Comparison of ENCODE assay signal across 20 cellular contexts in the genomic region with DNA sequence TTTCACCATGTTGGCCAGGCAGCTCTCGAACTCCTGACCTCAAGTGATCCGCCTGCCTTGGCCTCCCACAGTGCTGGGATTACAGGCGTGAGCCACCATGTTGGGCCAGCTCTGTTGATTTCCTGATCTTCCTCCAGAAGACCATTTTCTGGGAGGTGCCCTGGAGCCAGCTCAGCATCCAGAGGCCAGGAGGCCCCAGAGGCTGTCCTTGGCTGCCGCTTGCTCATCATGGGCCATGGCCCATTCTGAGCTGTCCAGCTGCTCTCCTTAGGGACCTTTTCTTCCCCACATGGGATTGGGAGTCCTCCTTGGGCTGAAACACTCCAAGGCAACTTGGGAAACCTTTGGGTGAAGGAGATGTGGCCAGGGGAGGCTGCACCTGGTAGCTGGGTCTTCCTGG. TPM values are rescaled to one million over a fixed set of nuclear protein-coding genes. Genes with fewer than 3 reads are reported as not detected.
DNase-seq lines count a peak whose midpoint lies in the region; ATAC-seq lines count a peak whose summit lies in the region.
"Had no signal": no experiment of that assay in that cellular context is flagged by ENCODE, and none has a peak within 500 bp of the region (broad histone marks: within the 10 kb centered on the region; RNA-seq: fewer than 3 reads in every experiment).

No MANE protein-coding gene starts in this region.

- no peak for ATAC-seq in effector memory CD8-positive, alpha-beta T cell (replicated peaks)
- ATAC-seq in stimulated activated memory B cell treated with anti-CD40 and anti-IgM and Interleukin-4, amounts not matched to agents 10 μg/mL and 1 μg/mL and 100 μg/mL, for 72 hours, result no peak
- ATAC-seq: stimulated activated naive CD8-positive, alpha-beta T cell treated with anti-CD3 and anti-CD28 coated beads, Interleukin-15, Interleukin-2, amounts not matched to agents 100 U/mL and 50 U/mL, for 24 hours had no signal

- no peak for DNase-seq in activated naive CD4-positive, alpha-beta T cell treated with anti-CD3 and anti-CD28 coated beads, Interleukin-2, amount 10 ng/mL, durations not matched to agents 7 days and 5 days
- DNase-seq in activated naive CD4-positive, alpha-beta T cell (lab: John Stamatoyannopoulos, UW), result no peak
- no peak for DNase-seq in effector memory CD8-positive, alpha-beta T cell
- no peak for DNase-seq in activated T-cell treated with anti-CD3 and anti-CD28 coated beads, Interleukin-2, amount 50 U/mL, for 1 hour
- DNase-seq in mucosa of gallbladder (ENCODE audit: low spot score), result no peak
- DNase-seq: activated CD4-positive, alpha-beta T cell treated with anti-CD3 and anti-CD28 coated beads, Interleukin-2, amount 50 U/mL, for 1 hour; activated naive CD8-positive, alpha-beta T cell treated with anti-CD3 and anti-CD28 coated beads for 36 hours; activated T-cell treated with anti-CD3 and anti-CD28 coated beads, Interleukin-2, amount 50 U/mL, for 24 hours; body of pancreas; C1 segment of cervical spinal cord; cortex of kidney; DMS153; hypothalamus; kidney glomerular epithelial cell; midbrain; NCI-H2029 treated with DMSO at 0.1 percent for 48 hours; NCI-H510A; stimulated activated naive CD8-positive, alpha-beta T cell treated with anti-CD3 and anti-CD28 coated beads, Interleukin-15, Interleukin-2, amounts not matched to agents 100 U/mL and 50 U/mL, for 24 hours; upper lobe of left lung had no signal

- no peaks in the 10 kb centered on the region for H3K9me3 Mint-ChIP-seq in activated naive CD4-positive, alpha-beta T cell treated with anti-CD3 and anti-CD28 coated beads, Interleukin-2, amount 10 ng/mL, durations not matched to agents 7 days and 5 days
- H3K9me3 Mint-ChIP-seq in effector memory CD8-positive, alpha-beta T cell, result no peaks in the 10 kb centered on the region
- no peaks in the 10 kb centered on the region for H3K9me3 Mint-ChIP-seq in stimulated activated memory B cell treated with anti-CD40 and anti-IgM and Interleukin-4, amounts not matched to agents 10 μg/mL and 1 μg/mL and 100 μg/mL, for 72 hours
- H3K9me3 Mint-ChIP-seq: activated naive CD8-positive, alpha-beta T cell treated with anti-CD3 and anti-CD28 coated beads for 36 hours; activated T-cell treated with anti-CD3 and anti-CD28 coated beads, Interleukin-2, amount 50 U/mL, for 24 hours had no signal

- H3K27ac Mint-ChIP-seq in activated naive CD4-positive, alpha-beta T cell treated with anti-CD3 and anti-CD28 coated beads, Interleukin-2, amount 10 ng/mL, durations not matched to agents 7 days and 5 days, result peak overlapping the region; percentile 87
- H3K27ac Mint-ChIP-seq in effector memory CD8-positive, alpha-beta T cell, result peak overlapping the region; percentile 94 to 96
- H3K27ac Mint-ChIP-seq in stimulated activated memory B cell treated with anti-CD40 and anti-IgM and Interleukin-4, amounts not matched to agents 10 μg/mL and 1 μg/mL and 100 μg/mL, for 72 hours, result peak overlapping the region; percentile 29
- H3K27ac Mint-ChIP-seq: activated naive CD8-positive, alpha-beta T cell treated with anti-CD3 and anti-CD28 coated beads for 36 hours had no signal

- peaks cover 21% of the 10 kb centered on the region for H3K4me1 Mint-ChIP-seq in activated naive CD4-positive, alpha-beta T cell treated with anti-CD3 and anti-CD28 coated beads, Interleukin-2, amount 10 ng/mL, durations not matched to agents 7 days and 5 days
- H3K4me1 Mint-ChIP-seq in effector memory CD8-positive, alpha-beta T cell (ENCODE audit: low read depth in 2 of 2), result peaks cover 33% of the 10 kb centered on the region in 2 donors
- H3K4me1 Mint-ChIP-seq in stimulated activated memory B cell treated with anti-CD40 and anti-IgM and Interleukin-4, amounts not matched to agents 10 μg/mL and 1 μg/mL and 100 μg/mL, for 72 hours, result peaks cover 12% of the 10 kb centered on the region

- no peak overlapping the region for H3K4me3 Mint-ChIP-seq in activated naive CD4-positive, alpha-beta T cell treated with anti-CD3 and anti-CD28 coated beads, Interleukin-2, amount 10 ng/mL, durations not matched to agents 7 days and 5 days
- H3K4me3 Mint-ChIP-seq in effector memory CD8-positive, alpha-beta T cell, result peak overlapping the region; percentile 62 to 75
- no peak overlapping the region for H3K4me3 Mint-ChIP-seq in stimulated activated memory B cell treated with anti-CD40 and anti-IgM and Interleukin-4, amounts not matched to agents 10 μg/mL and 1 μg/mL and 100 μg/mL, for 72 hours
- H3K4me3 Mint-ChIP-seq: activated naive CD8-positive, alpha-beta T cell treated with anti-CD3 and anti-CD28 coated beads for 36 hours; activated T-cell treated with anti-CD3 and anti-CD28 coated beads, Interleukin-2, amount 50 U/mL, for 24 hours had no signal

- peaks cover 7% of the 10 kb centered on the region for H3K36me3 Mint-ChIP-seq in activated naive CD4-positive, alpha-beta T cell treated with anti-CD3 and anti-CD28 coated beads, Interleukin-2, amount 10 ng/mL, durations not matched to agents 7 days and 5 days
- H3K36me3 Mint-ChIP-seq in effector memory CD8-positive, alpha-beta T cell (ENCODE audit: insufficient read depth), result peaks cover 8% of the 10 kb centered on the region
- peaks cover 19% of the 10 kb centered on the region for H3K36me3 Mint-ChIP-seq in stimulated activated memory B cell treated with anti-CD40 and anti-IgM and Interleukin-4, amounts not matched to agents 10 μg/mL and 1 μg/mL and 100 μg/mL, for 72 hours

- H3K27me3 Mint-ChIP-seq in activated naive CD4-positive, alpha-beta T cell treated with anti-CD3 and anti-CD28 coated beads, Interleukin-2, amount 10 ng/mL, durations not matched to agents 7 days and 5 days, result no peaks in the 10 kb centered on the region
- H3K27me3 Mint-ChIP-seq in effector memory CD8-positive, alpha-beta T cell, result no peaks in the 10 kb centered on the region
- no peaks in the 10 kb centered on the region for H3K27me3 Mint-ChIP-seq in stimulated activated memory B cell treated with anti-CD40 and anti-IgM and Interleukin-4, amounts not matched to agents 10 μg/mL and 1 μg/mL and 100 μg/mL, for 72 hours
- H3K27me3 Mint-ChIP-seq: activated naive CD8-positive, alpha-beta T cell treated with anti-CD3 and anti-CD28 coated beads for 36 hours; activated T-cell treated with anti-CD3 and anti-CD28 coated beads, Interleukin-2, amount 50 U/mL, for 24 hours had no signal

- CTCF ChIA-PET in activated naive CD4-positive, alpha-beta T cell treated with anti-CD3 and anti-CD28 coated beads, Interleukin-2, amount 10 ng/mL, durations not matched to agents 7 days and 5 days (lab: Charles Lee), result interaction anchor here (1.0 to 6.3 kb wide), 6 partner anchors 9 to 233 kb away, joined by 3 to 44 read pairs (median 4); no protein-coding TSS in a partner anchor

RNA-seq across cellular contexts. Expression of a gene that starts 15.4 kb away (rescaled TPM):
- total RNA-seq in mucosa of gallbladder, result 7.0 TPM
- total RNA-seq: body of pancreas had no signal

RNA-seq across cellular contexts. Expression of a gene that starts 17.4 kb away (rescaled TPM):
- total RNA-seq in mucosa of gallbladder, result 41.0 TPM

RNA-seq across cellular contexts. Expression of a gene that starts 22.0 kb away (rescaled TPM):
- 155 TPM for total RNA-seq in mucosa of gallbladder

RNA-seq across cellular contexts. Expression of a gene that starts 22.1 kb away (rescaled TPM):
- total RNA-seq in mucosa of gallbladder, result 33.8 TPM

RNA-seq across cellular contexts. Expression of a gene that starts 39.4 kb away (rescaled TPM):
- total RNA-seq in mucosa of gallbladder, result 0.37 TPM
- total RNA-seq: body of pancreas had no signal

Comparison
In these comparisons a context has a peak if more than half of its experiments do, and no peak if none do; other contexts are left out.
1. H3K27ac Mint-ChIP-seq: peak in every context shown above with its lines; median percentile 95 in effector memory CD8-positive, alpha-beta T cell; 87 in activated naive CD4-positive, alpha-beta T cell treated with anti-CD3 and anti-CD28 coated beads, Interleukin-2, amount 10 ng/mL, durations not matched to agents 7 days and 5 days; 29 in stimulated activated memory B cell treated with anti-CD40 and anti-IgM and Interleukin-4, amounts not matched to agents 10 μg/mL and 1 μg/mL and 100 μg/mL, for 72 hours.
2. H3K4me3 Mint-ChIP-seq: peak in effector memory CD8-positive, alpha-beta T cell (2 of 2); none in activated naive CD4-positive, alpha-beta T cell treated with anti-CD3 and anti-CD28 coated beads, Interleukin-2, amount 10 ng/mL, durations not matched to agents 7 days and 5 days (single experiment) and stimulated activated memory B cell treated with anti-CD40 and anti-IgM and Interleukin-4, amounts not matched to agents 10 μg/mL and 1 μg/mL and 100 μg/mL, for 72 hours (single experiment).